ENCODE assay signal across 8 cellular contexts in the genomic region with DNA sequence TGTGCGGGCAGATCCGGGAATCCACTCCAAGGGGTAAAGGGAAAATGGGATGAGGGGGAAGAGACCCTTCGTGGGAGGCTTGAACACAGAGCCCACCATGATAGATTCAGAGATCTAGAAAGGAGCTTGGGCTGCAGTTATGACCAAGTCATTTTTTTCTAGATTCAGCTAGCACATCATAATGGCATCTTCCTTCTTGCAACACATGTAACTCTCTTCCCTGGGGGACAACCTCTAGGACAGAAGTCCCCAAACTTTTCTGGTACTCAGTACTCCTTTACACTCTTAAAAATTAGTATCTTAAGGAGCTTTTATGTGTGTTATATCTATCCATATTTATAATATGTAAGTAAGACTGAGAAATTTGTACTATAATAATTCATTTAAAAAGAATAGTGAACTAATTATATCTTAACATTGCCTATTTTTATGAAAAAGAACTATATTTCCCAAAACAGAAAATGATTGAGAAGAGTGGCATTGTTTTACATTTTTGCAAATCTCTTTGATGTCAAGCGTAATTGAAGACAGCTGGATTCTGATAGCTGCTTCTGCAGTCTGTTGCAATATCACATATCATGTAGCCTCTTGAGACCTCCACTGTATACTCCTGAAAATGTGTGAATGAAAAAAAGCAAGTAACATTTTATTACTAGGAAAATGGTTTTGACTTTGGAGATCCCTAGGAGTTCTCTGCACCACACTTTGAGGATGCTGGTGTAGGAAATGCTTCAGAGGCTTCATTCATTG. TPM values are rescaled to one million over a fixed set of nuclear protein-coding genes. Genes with fewer than 3 reads are reported as not detected.
DNase-seq lines count a peak whose midpoint lies in the region; ATAC-seq and TF ChIP-seq lines count a peak whose summit lies in the region.

No MANE protein-coding gene starts in this region.

- H3K4me3 ChIP-seq in right lobe of liver = peak overlapping the region; percentile 71 to 92 (median 72)

- H3K27me3 Mint-ChIP-seq in activated T-cell treated with anti-CD3 and anti-CD28 coated beads, Interleukin-2, amount 50 U/mL, for 72 hours (ENCODE audit: low read depth) = peaks cover 15% of the 10 kb centered on the region
- H3K27me3 Mint-ChIP-seq in type B pancreatic cell = peaks cover 37% of the 10 kb centered on the region

- no peak for ATAC-seq in activated T-cell treated with anti-CD3 and anti-CD28 coated beads, Interleukin-2, amount 50 U/mL, for 72 hours (replicated peaks in 1 of 2)
- no peak for ATAC-seq in right lobe of liver

- no peaks in the 10 kb centered on the region for H3K36me3 ChIP-seq in right lobe of liver

- no peaks in the 10 kb centered on the region for H3K36me3 Mint-ChIP-seq in activated T-cell treated with anti-CD3 and anti-CD28 coated beads, Interleukin-2, amount 50 U/mL, for 72 hours (ENCODE audit: insufficient read depth in 2 of 2)
- H3K36me3 Mint-ChIP-seq in type B pancreatic cell = no peaks in the 10 kb centered on the region

- no peaks in the 10 kb centered on the region for H3K4me1 Mint-ChIP-seq in activated T-cell treated with anti-CD3 and anti-CD28 coated beads, Interleukin-2, amount 50 U/mL, for 72 hours (ENCODE audit: low read depth)
- H3K4me1 Mint-ChIP-seq in type B pancreatic cell (ENCODE audit: unreplicated experiment) = peaks cover 3% of the 10 kb centered on the region

- H3K27me3 ChIP-seq in right lobe of liver = no peaks in the 10 kb centered on the region

- intact Hi-C loops in right lobe of liver (cut with DNase I) = loop anchor here in 1 of 2 donors (5.0 kb wide), 1 partner anchor 37 kb away; no protein-coding TSS in a partner anchor

- no peak for DNase-seq in activated T-cell treated with anti-CD3 and anti-CD28 coated beads, Interleukin-2, amount 50 U/mL, for 72 hours
- DNase-seq in activated T-cell treated with anti-CD3 and anti-CD28 coated beads, Interleukin-2, amount 50 U/mL, for 1 hour = no peak
- DNase-seq in amniotic stem cell (lab: John Stamatoyannopoulos, UW) = peak; percentile 48
- DNase-seq in right lobe of liver = no peak
- no peak for DNase-seq in type B pancreatic cell (ENCODE audit: extremely low spot score, unreplicated experiment)
- DNase-seq in GM13977 (ENCODE audit: low spot score) = no peak
- no peak for DNase-seq in kidney glomerular epithelial cell (lab: John Stamatoyannopoulos, UW)
- no peak for DNase-seq in NK-92 (lab: John Stamatoyannopoulos, UW; ENCODE audit: unreplicated experiment)

- H3K4me3 Mint-ChIP-seq in activated T-cell treated with anti-CD3 and anti-CD28 coated beads, Interleukin-2, amount 50 U/mL, for 72 hours = peak overlapping the region; percentile 81 to 87
- peak overlapping the region; percentile 93 for H3K4me3 Mint-ChIP-seq in type B pancreatic cell

- H3K9me3 Mint-ChIP-seq in activated T-cell treated with anti-CD3 and anti-CD28 coated beads, Interleukin-2, amount 50 U/mL, for 72 hours = no peaks in the 10 kb centered on the region
- no peaks in the 10 kb centered on the region for H3K9me3 Mint-ChIP-seq in type B pancreatic cell

- H3K4me1 ChIP-seq in right lobe of liver = peaks cover 0 to 46% (median 19%) of the 10 kb centered on the region in 4 donors

- WGBS in right lobe of liver (ENCODE audit: insufficient coverage, low coverage, low lambda C conversion rate, missing lambda C conversion rate) = 10% methylated on average over 4 of the region's 4 CpGs

- TF ChIP-seq POLR2A in right lobe of liver (IDR thresholded peaks at IDR 0.05) = no peak

- peak overlapping the region; percentile 89 to 94 (median 91) for H3K27ac ChIP-seq in right lobe of liver

- TF ChIP-seq CTCF in right lobe of liver (IDR thresholded peaks at IDR 0.05) = no peak
- no peak for TF ChIP-seq CTCF in type B pancreatic cell (conservative IDR thresholded peaks at IDR 0.05)
- TF ChIP-seq CTCF in GM13977 (IDR thresholded peaks at IDR 0.05; ENCODE audit: extremely low read depth, insufficient read depth, missing control alignments) = no peak

- in situ Hi-C loops in GM13977 (cut with MboI; ENCODE audit: low pct_unique_long_range_greater_than_20kb, low sequenced_read_pairs, unreplicated experiment) = no loop called here

- no peaks in the 10 kb centered on the region for H3K9me3 ChIP-seq in right lobe of liver

- H3K27ac Mint-ChIP-seq in activated T-cell treated with anti-CD3 and anti-CD28 coated beads, Interleukin-2, amount 50 U/mL, for 72 hours = no peak overlapping the region
- peak overlapping the region; percentile 83 for H3K27ac Mint-ChIP-seq in type B pancreatic cell

RNA-seq across cellular contexts. Expression of gene ACO1, which starts 0.9 kb away (rescaled TPM):
- total RNA-seq in activated T-cell treated with anti-CD3 and anti-CD28 coated beads, Interleukin-2, amount 50 U/mL, for 72 hours = 10 to 100 TPM; 10.1 to 16.6 TPM
- 100 to 1,000 TPM in 3 of 6 experiments, 10 to 100 TPM in 3; 75.4 to 108 (median 98.1) TPM for total RNA-seq in right lobe of liver
- total RNA-seq in type B pancreatic cell (ENCODE audit: low replicate concordance) = 31.6 and 32.5 TPM in 2 replicates
